ENCODE assay signal across 9 cellular contexts in genomic region chr10:32004161-32004591, GRCh38. TPM values are rescaled to one million over a fixed set of nuclear protein-coding genes. Genes with fewer than 3 reads are reported as not detected.
DNase-seq lines count a peak whose midpoint lies in the region; ATAC-seq, FAIRE-seq and TF ChIP-seq lines count a peak whose summit lies in the region.
"Had no signal": no experiment of that assay in that cellular context is flagged by ENCODE, and none has a peak within 500 bp of the region (broad histone marks: within the 10 kb centered on the region; RNA-seq: fewer than 3 reads in every experiment).

No MANE protein-coding gene starts in this region.

- no peak overlapping the region for H3K27ac ChIP-seq in GM12878 (ENCODE audit: control insufficient read depth, insufficient read depth)
- H3K27ac ChIP-seq in lower lobe of right lung: no peak overlapping the region

- peaks cover 0 to 5% of the 10 kb centered on the region in 2 experiments; a peak in 2 of 4 replicates for H3K36me3 ChIP-seq in GM12878 (ENCODE audit: control insufficient read depth in 2 of 2, insufficient read depth in 2 of 2, low read length in 1 of 2)
- H3K36me3 ChIP-seq in lower lobe of right lung: peaks cover 10% of the 10 kb centered on the region

- H3K4me2 ChIP-seq in GM12878 (ENCODE audit: control insufficient read depth, insufficient read depth): no peak overlapping the region

- ATAC-seq in Right ventricle myocardium inferior (peak; percentile 77), GM12878 (peak; percentile 27), lower lobe of right lung (peak; percentile 39 to 45), GM19452 (IDR thresholded peaks at IDR 0.05; ENCODE audit: unreplicated experiment) (no peak), HG02870 (IDR thresholded peaks at IDR 0.05; ENCODE audit: unreplicated experiment) (no peak)

- BruUV-seq in GM12878 (replicated peaks; lab: Mats Ljungman, UMichigan): no TSS peak

- FAIRE-seq in GM12878 (lab: Jason Lieb, UNC): no peak

- no peak for TF ChIP-seq EP300 in GM12878 (IDR thresholded peaks at IDR 0.05; ENCODE audit: borderline replicate concordance in 1 of 2, control insufficient read depth in 1 of 2, low read depth in 2 of 2, low read length in 2 of 2)

- CTCF ChIA-PET in GM12878 (lab: Yijun Ruan, JAX): interaction anchor here (1.0 to 9.2 kb wide), 6 partner anchors 55 to 207 kb away, joined by 3 to 112 read pairs (median 6); no protein-coding TSS in a partner anchor

- SMC1A ChIA-PET in GM12878 (lab: Charles Lee; ENCODE audit: uncharacterized antibody, unreplicated experiment): interaction anchor here (0.7 to 4.3 kb wide), 8 partner anchors 8 to 1274 kb away, joined by 3 to 54 read pairs (median 3); no protein-coding TSS in a partner anchor

- peak; percentile 60 for TF ChIP-seq POLR2A in GM12878 (IDR thresholded peaks at IDR 0.05; ENCODE audit: low read depth, low read length)

- POLR2A ChIA-PET in GM12878 (lab: Charles Lee): interaction anchor here (0.6 kb wide), 1 partner anchor 165 kb away, joined by 3 read pairs; no protein-coding TSS in a partner anchor

- H3K27me3 ChIP-seq in GM12878 (replicated peaks in 1 of 2; ENCODE audit: control insufficient read depth in 2 of 2, insufficient read depth in 2 of 2, low read length in 1 of 2) (no peaks in the 10 kb centered on the region), lower lobe of right lung (ENCODE audit: low read depth) (no peaks in the 10 kb centered on the region)

- in situ Hi-C loops in GM12878 (cut with MboI): no loop called here

- H3K9me3 ChIP-seq in GM12878 (replicated peaks; ENCODE audit: control insufficient read depth, insufficient read depth, low read length): no peaks in the 10 kb centered on the region; the same call in 2 of the 3 replicates
- H3K9me3 ChIP-seq in lower lobe of right lung: no peaks in the 10 kb centered on the region

- TF ChIP-seq CTCF in GM12878 (IDR thresholded peaks at IDR 0.05 in 2 of 3, conservative IDR thresholded peaks at IDR 0.05 in 1 of 3; ENCODE audit: control insufficient read depth in 2 of 3, extremely low read depth in 1 of 3, insufficient read depth in 1 of 3, low read depth in 3 of 3, low read length in 3 of 3) (no peak), lower lobe of right lung (IDR thresholded peaks at IDR 0.05) (no peak)

- no peak overlapping the region for H3K4me3 ChIP-seq in GM12878
- H3K4me3 ChIP-seq in lower lobe of right lung: no peak overlapping the region

- H3K9ac ChIP-seq in GM12878 (ENCODE audit: control insufficient read depth, insufficient read depth, low read length): no peak overlapping the region

- H2AFZ ChIP-seq in GM12878 (ENCODE audit: control insufficient read depth, low read depth, low read length): no peak overlapping the region

- 44% methylated on average over 3 of the region's 3 CpGs for WGBS in GM12878 (ENCODE audit: insufficient coverage, insufficient replicate concordance, low lambda C conversion rate, missing lambda C conversion rate)

- RAD21 ChIA-PET in GM12878 (lab: Charles Lee; ENCODE audit: unreplicated experiment): interaction anchor here (1.3 to 5.3 kb wide), 3 partner anchors 142 to 165 kb away, joined by 4 to 61 read pairs (median 4); no protein-coding TSS in a partner anchor

- H3K4me1 ChIP-seq in GM12878 (ENCODE audit: control insufficient read depth, insufficient read depth, low read length) (no peaks in the 10 kb centered on the region), lower lobe of right lung (peaks cover 7% of the 10 kb centered on the region)

- no peak for TF ChIP-seq RAD21 in GM12878 (IDR thresholded peaks at IDR 0.05; ENCODE audit: insufficient read depth, low read depth, low read length)

- DNase-seq in Right ventricle myocardium inferior (ENCODE audit: missing footprints) (no peak), cardiac septum (ENCODE audit: low spot score) (no peak), GM12878 (ENCODE audit: low read depth, low spot score) (no peak), lower lobe of right lung (no peak), NCI-H524 treated with DMSO at 0.1 percent for 48 hours (lab: John Stamatoyannopoulos, UW) (no peak)
- no peak for DNase-seq in effector CD8-positive, alpha-beta T cell (lab: John Stamatoyannopoulos, UW)
- DNase-seq: NCI-H1436 treated with DMSO at 0.1 percent for 48 hours had no signal

- H4K20me1 ChIP-seq in GM12878 (ENCODE audit: control insufficient read depth, insufficient read depth): no peaks in the 10 kb centered on the region

- intact Hi-C loops in Right ventricle myocardium inferior (cut with DNase I) (loop anchor here (2.0 kb wide), 1 partner anchor 141 kb away; no protein-coding TSS in a partner anchor), cardiac septum (cut with DNase I) (loop anchor here (5.0 kb wide), 1 partner anchor 137 kb away; no protein-coding TSS in a partner anchor), GM12878 (cut with micrococcal nuclease; ENCODE audit: unreplicated experiment) (loop anchor here (2.0 kb wide), 1 partner anchor 167 kb away; no protein-coding TSS in a partner anchor), lower lobe of right lung (cut with DNase I) (no loop called here)

- H3K79me2 ChIP-seq in GM12878 (ENCODE audit: control insufficient read depth, insufficient read depth, low read length): no peaks in the 10 kb centered on the region

TF ChIP-seq in GM12878, 131 proteins besides CTCF, POLR2A, EP300 and RAD21:
- TF ChIP-seq ZBTB4 (CRISPR knock-in tag; IDR thresholded peaks at IDR 0.05): no peak
- TF ChIP-seq MYB (IDR thresholded peaks at IDR 0.05; ENCODE audit: borderline replicate concordance, low read depth, low read length): no peak
- TF ChIP-seq POLR2AphosphoS5 (IDR thresholded peaks at IDR 0.05; ENCODE audit: low read length): 0 out of 2 replicates have a peak, but pooled peaks have one; percentile 34

RNA-seq across cellular contexts. Expression of gene KIF5B, which starts 52.0 kb away (rescaled TPM):
- 138 TPM for total RNA-seq in Right ventricle myocardium inferior
- total RNA-seq in cardiac septum: 181 TPM
- 40.4 and 42.7 TPM in 2 replicates for total RNA-seq in GM12878 (2013; cell fraction: nucleolus; rRNA removed)
- 32.6 and 38.7 TPM in 2 replicates for total RNA-seq in GM12878 (2014; rRNA removed)
- 46.3 and 47.4 TPM in 2 replicates for total RNA-seq in GM12878 (2014; rRNA removed; fragmentation: Illumina TruSeq; extraction: Trizol)
- 41.3 and 42.3 TPM in 2 replicates for total RNA-seq in GM12878 (2021)
- 14.0 TPM for polyA plus RNA-seq in GM12878 (2011; ENCODE audit: low read depth)
- 27.9 and 45.7 TPM in 2 replicates for polyA plus RNA-seq in GM12878 (2011; rRNA removed)
- 8.2 and 9.0 TPM in 2 replicates for polyA plus RNA-seq in GM12878 (2011; cell fraction: cytosol; rRNA removed)
- polyA plus RNA-seq in GM12878 (2011; cell fraction: nucleus; rRNA removed): 13.7 and 18.2 TPM in 2 replicates
- 21.0 and 25.6 TPM in 2 replicates for polyA plus RNA-seq in GM12878 (2012)
- 44.8 and 55.7 TPM in 2 replicates for polyA plus RNA-seq in GM12878 (2014; fragmentation: Illumina TruSeq; extraction: Trizol)
- polyA plus RNA-seq in GM12878 (2014; fragmentation: Nextera tagmentation; extraction: Ambion mirVana): 10 to 100 TPM; 14.7 to 15.3 TPM
- polyA plus RNA-seq in GM12878 (2014; rRNA removed): 22.4 and 25.2 TPM in 2 replicates
- polyA plus RNA-seq in GM12878 (2016; fragmentation: Nextera tagmentation; extraction: Ambion mirVana): 10 to 100 TPM; 33.5 to 34.0 TPM
- 15.8 and 29.3 TPM in 2 replicates for polyA minus RNA-seq in GM12878 (2011; rRNA and poly(A)+ RNA removed)
- 12.6 and 15.2 TPM in 2 replicates for polyA minus RNA-seq in GM12878 (2011; cell fraction: cytosol; rRNA and poly(A)+ RNA removed)
- 11.5 and 18.0 TPM in 2 replicates for polyA minus RNA-seq in GM12878 (2011; cell fraction: nucleus; rRNA and poly(A)+ RNA removed)
- 92.9 TPM for total RNA-seq in lower lobe of right lung

Comparison
In these comparisons a context has a peak if more than half of its experiments do, and no peak if none do; other contexts are left out.
1. ATAC-seq: peak in Right ventricle myocardium inferior (single experiment), GM12878 (single experiment) and lower lobe of right lung (2 of 2); none in GM19452 (single experiment) and HG02870 (single experiment).